Comparison of ENCODE assay signal across 15 cellular contexts in the genomic region with DNA sequence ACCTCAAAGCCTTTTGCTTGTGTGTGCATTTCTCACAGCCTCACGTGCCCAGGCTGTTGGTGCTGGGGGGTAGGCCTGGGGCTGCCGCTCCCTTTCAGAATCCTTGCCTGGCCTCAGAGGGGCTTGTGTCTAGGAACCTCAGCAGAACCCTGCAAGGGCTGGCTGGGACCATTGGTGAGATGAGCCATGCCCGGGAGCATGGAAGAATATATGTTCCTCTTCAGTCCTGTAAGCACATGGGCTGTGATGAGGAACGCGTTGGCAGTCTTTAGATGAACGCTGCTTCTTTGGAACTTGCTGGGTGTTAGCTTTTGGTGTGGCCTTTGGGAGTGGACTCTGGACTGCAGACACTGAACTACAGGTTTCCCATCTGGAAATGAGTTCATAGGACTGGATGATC. TPM values are rescaled to one million over a fixed set of nuclear protein-coding genes. Genes with fewer than 3 reads are reported as not detected.
A peak's percentile ranks its signal among the peaks of the same experiment; 100 is the strongest.
DNase-seq lines count a peak whose midpoint lies in the region; ATAC-seq, FAIRE-seq and TF ChIP-seq lines count a peak whose summit lies in the region.
"Had no signal": no experiment of that assay in that cellular context is flagged by ENCODE, and none has a peak within 500 bp of the region (broad histone marks: within the 10 kb centered on the region; RNA-seq: fewer than 3 reads in every experiment).

No MANE protein-coding gene starts in this region.

- H3K27me3 ChIP-seq in OCI-LY3 (ENCODE audit: low read depth, low read length) (no peaks in the 10 kb centered on the region), hepatocyte (no peaks in the 10 kb centered on the region), small intestine (ENCODE audit: control insufficient read depth in 2 of 2, insufficient read depth in 2 of 2, low read length in 2 of 2) (no peaks in the 10 kb centered on the region), H7 (ENCODE audit: control insufficient read depth, insufficient read depth, low read length) (no peaks in the 10 kb centered on the region)

- H3K27me3 Mint-ChIP-seq in activated T-cell treated with anti-CD3 and anti-CD28 coated beads, Interleukin-2, amount 50 U/mL, for 24 hours: no peaks in the 10 kb centered on the region

- H3K36me3 ChIP-seq in OCI-LY3 (replicated peaks; ENCODE audit: low read depth, low read length) (peaks cover 9% of the 10 kb centered on the region), hepatocyte (replicated peaks; ENCODE audit: insufficient read depth, low read depth) (no peaks in the 10 kb centered on the region), small intestine (ENCODE audit: control insufficient read depth in 2 of 2, insufficient read depth in 2 of 2, low read length in 2 of 2) (peaks cover 0 to 9% of the 10 kb centered on the region in 2 donors), H7 (replicated peaks; ENCODE audit: control insufficient read depth, insufficient read depth, low read length) (peaks cover 5% of the 10 kb centered on the region)

- DNase-seq in activated T-cell treated with anti-CD3 and anti-CD28 coated beads, Interleukin-2, amount 50 U/mL, for 24 hours: no peak
- no peak for DNase-seq in activated T-cell treated with anti-CD3 and anti-CD28 coated beads, Interleukin-2, amount 50 U/mL, for 48 hours
- DNase-seq in hepatocyte (ENCODE audit: low spot score) (peak; percentile 40), small intestine (peak; percentile 86), H7 (no peak)
- DNase-seq: ACHN; activated CD4-positive, alpha-beta T cell treated with anti-CD3 and anti-CD28 coated beads, Interleukin-2, amount 50 U/mL, for 48 hours; activated effector memory CD4-positive, alpha-beta T cell treated with Interleukin-2 at 50 U/mL for 16 hours; kidney glomerular epithelial cell; NCI-H2081 treated with DMSO at 0.1 percent for 48 hours; occipital lobe had no signal

- peak overlapping the region; percentile 65 for H3K27ac Mint-ChIP-seq in activated T-cell treated with anti-CD3 and anti-CD28 coated beads, Interleukin-2, amount 50 U/mL, for 24 hours

- H3K4me2 ChIP-seq in OCI-LY3 (ENCODE audit: low read length) (peak overlapping the region; percentile 26), hepatocyte (no peak overlapping the region)

- no peak overlapping the region for H3K4me3 Mint-ChIP-seq in activated T-cell treated with anti-CD3 and anti-CD28 coated beads, Interleukin-2, amount 50 U/mL, for 24 hours

- no peaks in the 10 kb centered on the region for H3K9me2 ChIP-seq in hepatocyte (replicated peaks; ENCODE audit: insufficient read depth)

- peaks cover 57% of the 10 kb centered on the region for H3K4me1 Mint-ChIP-seq in activated T-cell treated with anti-CD3 and anti-CD28 coated beads, Interleukin-2, amount 50 U/mL, for 24 hours (ENCODE audit: low read depth)

- H3K9me3 ChIP-seq in OCI-LY3 (ENCODE audit: insufficient read depth, low read length): no peaks in the 10 kb centered on the region
- H3K9me3 ChIP-seq in hepatocyte (ENCODE audit: low read depth): no peaks in the 10 kb centered on the region
- H3K9me3 ChIP-seq in small intestine (ENCODE audit: control insufficient read depth, low read depth): no peaks in the 10 kb centered on the region

- H3K9me3 Mint-ChIP-seq in activated T-cell treated with anti-CD3 and anti-CD28 coated beads, Interleukin-2, amount 50 U/mL, for 24 hours: no peaks in the 10 kb centered on the region

- H3K9ac ChIP-seq in OCI-LY3 (ENCODE audit: low read length): peak overlapping the region; percentile 70

- WGBS in hepatocyte (ENCODE audit: low lambda C conversion rate, missing lambda C conversion rate): 76% methylated on average over 6 of the region's 6 CpGs
- WGBS in small intestine, 3 donors: 25 to 62% (median 38%) methylated on average over 6 of the region's 6 CpGs

- TF ChIP-seq CTCF in OCI-LY3 (IDR thresholded peaks at IDR 0.05; ENCODE audit: low read depth, low read length) (no peak), hepatocyte (IDR thresholded peaks at IDR 0.05; ENCODE audit: poor library complexity) (no peak)

- H4K20me1 ChIP-seq in OCI-LY3 (ENCODE audit: insufficient read depth, low read length) (no peaks in the 10 kb centered on the region), hepatocyte (ENCODE audit: insufficient read depth, poor library complexity, severe bottlenecking) (peaks cover 2% of the 10 kb centered on the region)

- H3K27ac ChIP-seq in OCI-LY3 (ENCODE audit: low read length) (peak overlapping the region; percentile 100), hepatocyte (peak overlapping the region; percentile 68), small intestine (ENCODE audit: low read depth in 1 of 2, low read length in 1 of 2) (peak overlapping the region in 1 of 2 donors; percentile 9)

- H3K4me3 ChIP-seq in OCI-LY3 (ENCODE audit: low read length) (peak overlapping the region; percentile 16; the same call in 1 of the 2 replicates), hepatocyte (no peak overlapping the region), small intestine (ENCODE audit: low read depth in 1 of 2, low read length in 2 of 2) (no peak overlapping the region), H7 (ENCODE audit: insufficient read depth, low read depth, low read length) (no peak overlapping the region)

- H2AFZ ChIP-seq in OCI-LY3 (ENCODE audit: low read depth, low read length) (no peak overlapping the region), hepatocyte (no peak overlapping the region)

- ATAC-seq in HG03432 (IDR thresholded peaks at IDR 0.05; ENCODE audit: unreplicated experiment): no peak
- ATAC-seq in GM21381 (IDR thresholded peaks at IDR 0.05; ENCODE audit: unreplicated experiment): no peak

- H3K4me1 ChIP-seq in OCI-LY3 (ENCODE audit: low read length) (peaks cover 78% of the 10 kb centered on the region), hepatocyte (ENCODE audit: insufficient read depth) (peaks cover 23% of the 10 kb centered on the region), small intestine (ENCODE audit: control insufficient read depth in 2 of 2, insufficient read depth in 1 of 2, low read depth in 1 of 2, low read length in 1 of 2) (peaks cover 4 to 17% of the 10 kb centered on the region in 2 donors)

- FAIRE-seq in small intestine (lab: Jason Lieb, UNC): no peak

- H3K79me2 ChIP-seq in OCI-LY3 (ENCODE audit: low read length): peaks cover 45% of the 10 kb centered on the region
- H3K79me2 ChIP-seq in hepatocyte: peaks cover 20% of the 10 kb centered on the region

- H3K36me3 Mint-ChIP-seq in activated T-cell treated with anti-CD3 and anti-CD28 coated beads, Interleukin-2, amount 50 U/mL, for 24 hours (ENCODE audit: low read depth): peaks cover 61% of the 10 kb centered on the region

RNA-seq across cellular contexts. Expression of a gene that starts 32.0 kb away (rescaled TPM):
- total RNA-seq in hepatocyte: not detected in 2 replicates
- polyA plus RNA-seq in hepatocyte (0.22 TPM in 1 of 2 replicates, not detected in the other), small intestine (under 1 TPM in 2 of 3 donors, not detected in 1; 0.09 to 0.27 TPM)
- total RNA-seq in H7 (2014; rRNA removed; shearing (Covaris generic)): not detected in 2 replicates
- total RNA-seq: occipital lobe, urinary bladder had no signal

Comparison
In these comparisons a context has a peak if more than half of its experiments do, and no peak if none do; other contexts are left out.
1. DNase-seq: peak in hepatocyte (single experiment) and small intestine (single experiment); none in activated T-cell treated with anti-CD3 and anti-CD28 coated beads, Interleukin-2, amount 50 U/mL, for 24 hours (single experiment), activated T-cell treated with anti-CD3 and anti-CD28 coated beads, Interleukin-2, amount 50 U/mL, for 48 hours (0 of 2) and H7 (single experiment).